ENCODE assay signal across 20 cellular contexts in genomic region chr13:32829269-32829668, GRCh38.
DNase-seq lines count a peak whose midpoint lies in the region; ATAC-seq and TF ChIP-seq lines count a peak whose summit lies in the region.
"Had no signal": no experiment of that assay in that cellular context is flagged by ENCODE, and none has a peak within 500 bp of the region (broad histone marks: within the 10 kb centered on the region; RNA-seq: fewer than 3 reads in every experiment).

No MANE protein-coding gene starts in this region.

- H3K9ac ChIP-seq in parathyroid adenoma: no peak overlapping the region
- H3K9ac ChIP-seq: BLaER1 had no signal

- DNase-seq in NCI-H69 (lab: John Stamatoyannopoulos, UW) (peak; percentile 51), epithelial cell of prostate (ENCODE audit: low read depth, low spot score) (no peak), GM03348 (ENCODE audit: low spot score) (no peak), SW480 (ENCODE audit: low spot score) (no peak), right lobe of liver (no peak), mucosa of gallbladder (ENCODE audit: low spot score) (no peak)
- DNase-seq: DMS153; effector CD8-positive, alpha-beta T cell; foreskin melanocyte; NCI-H1048; NCI-H774; sigmoid colon; stimulated activated CD4-positive, alpha-beta T cell treated with anti-CD3 and anti-CD28 coated beads, Interleukin-4, amount 100 ng/mL, for 4 hours; T-helper 9 cell; thyroid gland had no signal

- intact Hi-C loops in right lobe of liver (cut with DNase I): no loop called here

- H3K27me3 ChIP-seq in parathyroid adenoma (ENCODE audit: control insufficient read depth, insufficient read depth, low read length) (no peaks in the 10 kb centered on the region), right lobe of liver (no peaks in the 10 kb centered on the region)
- H3K27me3 ChIP-seq: sigmoid colon, thyroid gland had no signal

- TF ChIP-seq CTCF in parathyroid adenoma (IDR thresholded peaks at IDR 0.05) (no peak), right lobe of liver (IDR thresholded peaks at IDR 0.05) (no peak)

- peak; percentile 37 for ATAC-seq in GM21723 (IDR thresholded peaks at IDR 0.05; ENCODE audit: unreplicated experiment)
- ATAC-seq in right lobe of liver: no peak
- ATAC-seq: Right ventricle myocardium inferior had no signal

- H3K9me3 ChIP-seq in parathyroid adenoma (ENCODE audit: control insufficient read depth, low read length): no peaks in the 10 kb centered on the region
- H3K9me3 ChIP-seq in right lobe of liver: no peaks in the 10 kb centered on the region
- H3K9me3 ChIP-seq: BLaER1, thyroid gland had no signal

- no peak for TF ChIP-seq POLR2A in right lobe of liver (IDR thresholded peaks at IDR 0.05)

- H3K4me1 ChIP-seq in parathyroid adenoma: peaks cover 2% of the 10 kb centered on the region
- no peaks in the 10 kb centered on the region for H3K4me1 ChIP-seq in right lobe of liver
- H3K4me1 ChIP-seq: BLaER1 had no signal

- peak overlapping the region; percentile 13 for H3K4me2 ChIP-seq in parathyroid adenoma (ENCODE audit: low read length)
- H3K4me2 ChIP-seq: BLaER1 had no signal

- H3K4me3 ChIP-seq in parathyroid adenoma (ENCODE audit: low read depth, low read length) (no peak overlapping the region), right lobe of liver (no peak overlapping the region)
- H3K4me3 ChIP-seq: BLaER1, lung, sigmoid colon, thyroid gland had no signal

- H2AFZ ChIP-seq in parathyroid adenoma: peak overlapping the region; percentile 22

- H3K27ac ChIP-seq in epithelial cell of prostate (peak overlapping the region; percentile 81), parathyroid adenoma (no peak overlapping the region), right lobe of liver (no peak overlapping the region)
- H3K27ac ChIP-seq: BLaER1, sigmoid colon, thyroid gland had no signal

- H3K79me2 ChIP-seq in parathyroid adenoma: no peaks in the 10 kb centered on the region

- H3K36me3 ChIP-seq in parathyroid adenoma (ENCODE audit: control insufficient read depth, insufficient read depth, low read length) (no peaks in the 10 kb centered on the region), right lobe of liver (no peaks in the 10 kb centered on the region)
- H3K36me3 ChIP-seq: BLaER1, sigmoid colon, thyroid gland had no signal

- 72% methylated on average over 6 of the region's 6 CpGs for WGBS in right lobe of liver (ENCODE audit: insufficient coverage, low coverage, low lambda C conversion rate, missing lambda C conversion rate)
